In the genomic region with DNA sequence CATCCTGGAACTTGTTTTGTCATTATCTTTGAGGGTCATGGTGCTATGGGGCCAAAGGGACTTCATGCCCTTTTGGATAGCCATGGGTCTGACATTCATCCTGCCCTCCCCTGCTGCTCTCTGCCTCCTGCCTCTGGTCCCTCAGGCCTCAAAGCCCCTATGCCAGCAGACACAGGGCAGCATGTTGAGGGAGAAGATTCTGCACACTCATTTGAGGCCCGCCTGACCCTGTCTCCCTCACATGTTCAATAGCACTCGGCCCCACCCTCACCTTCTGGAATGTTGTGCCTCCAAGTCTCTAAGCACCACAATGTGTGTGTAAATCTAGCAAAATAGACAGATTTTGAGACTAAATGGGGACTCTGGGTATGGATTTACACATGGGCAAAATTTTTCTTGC, we compare ENCODE assay signal across 2 cellular contexts.
TF ChIP-seq lines count a peak whose summit lies in the region.

No MANE protein-coding gene starts in this region.

TF ChIP-seq in SK-N-SH, 30 proteins besides CTCF, POLR2A, EP300 and RAD21 (continued from another document):
- TF ChIP-seq NRF1 (IDR thresholded peaks at IDR 0.05; ENCODE audit: low read depth, low read length): no peak
- no peak for TF ChIP-seq GABPA (IDR thresholded peaks at IDR 0.05; ENCODE audit: low read depth)
- TF ChIP-seq JUND (IDR thresholded peaks at IDR 0.05): no peak
- TF ChIP-seq POLR2AphosphoS5 (IDR thresholded peaks at IDR 0.05; ENCODE audit: low read depth, low read length): no peak
- TF ChIP-seq MEF2A (IDR thresholded peaks at IDR 0.05; ENCODE audit: borderline replicate concordance, low read depth): no peak
- no peak for TF ChIP-seq GATA2 (CRISPR knock-in tag; IDR thresholded peaks at IDR 0.05)
- no peak for TF ChIP-seq FOSL2 (IDR thresholded peaks at IDR 0.05; ENCODE audit: borderline replicate concordance, low read depth)

TF ChIP-seq in SK-N-SH treated with all-trans-retinoic acid at 6 μM for 48 hours, 23 proteins besides CTCF, POLR2A, EP300 and RAD21 (continued from another document):
- TF ChIP-seq ZNF565 (CRISPR knock-in tag; conservative IDR thresholded peaks at IDR 0.05; ENCODE audit: low read depth) (no peak), ZFP3 (CRISPR knock-in tag; IDR thresholded peaks at IDR 0.05) (no peak), RARB (CRISPR knock-in tag; IDR thresholded peaks at IDR 0.05) (no peak), GLIS3 (CRISPR knock-in tag; IDR thresholded peaks at IDR 0.05) (no peak), TOX (CRISPR knock-in tag; IDR thresholded peaks at IDR 0.05; ENCODE audit: borderline replicate concordance) (no peak), CSDC2 (CRISPR knock-in tag; IDR thresholded peaks at IDR 0.05) (no peak), ARNTL (CRISPR knock-in tag; IDR thresholded peaks at IDR 0.05; ENCODE audit: borderline replicate concordance, low read depth) (no peak), PPARA (CRISPR knock-in tag; IDR thresholded peaks at IDR 0.05; ENCODE audit: borderline replicate concordance) (no peak), TCF4 (CRISPR knock-in tag; IDR thresholded peaks at IDR 0.05; ENCODE audit: borderline replicate concordance) (no peak), ISL1 (CRISPR knock-in tag; IDR thresholded peaks at IDR 0.05) (no peak), ZC3H10 (CRISPR knock-in tag; IDR thresholded peaks at IDR 0.05) (no peak), ZNF8 (CRISPR knock-in tag; IDR thresholded peaks at IDR 0.05) (no peak), OSR1 (CRISPR knock-in tag; IDR thresholded peaks at IDR 0.05) (no peak), ZFP30 (CRISPR knock-in tag; IDR thresholded peaks at IDR 0.05) (no peak), SNAI2 (CRISPR knock-in tag; IDR thresholded peaks at IDR 0.05) (no peak)
- TF ChIP-seq, protein P1, sequence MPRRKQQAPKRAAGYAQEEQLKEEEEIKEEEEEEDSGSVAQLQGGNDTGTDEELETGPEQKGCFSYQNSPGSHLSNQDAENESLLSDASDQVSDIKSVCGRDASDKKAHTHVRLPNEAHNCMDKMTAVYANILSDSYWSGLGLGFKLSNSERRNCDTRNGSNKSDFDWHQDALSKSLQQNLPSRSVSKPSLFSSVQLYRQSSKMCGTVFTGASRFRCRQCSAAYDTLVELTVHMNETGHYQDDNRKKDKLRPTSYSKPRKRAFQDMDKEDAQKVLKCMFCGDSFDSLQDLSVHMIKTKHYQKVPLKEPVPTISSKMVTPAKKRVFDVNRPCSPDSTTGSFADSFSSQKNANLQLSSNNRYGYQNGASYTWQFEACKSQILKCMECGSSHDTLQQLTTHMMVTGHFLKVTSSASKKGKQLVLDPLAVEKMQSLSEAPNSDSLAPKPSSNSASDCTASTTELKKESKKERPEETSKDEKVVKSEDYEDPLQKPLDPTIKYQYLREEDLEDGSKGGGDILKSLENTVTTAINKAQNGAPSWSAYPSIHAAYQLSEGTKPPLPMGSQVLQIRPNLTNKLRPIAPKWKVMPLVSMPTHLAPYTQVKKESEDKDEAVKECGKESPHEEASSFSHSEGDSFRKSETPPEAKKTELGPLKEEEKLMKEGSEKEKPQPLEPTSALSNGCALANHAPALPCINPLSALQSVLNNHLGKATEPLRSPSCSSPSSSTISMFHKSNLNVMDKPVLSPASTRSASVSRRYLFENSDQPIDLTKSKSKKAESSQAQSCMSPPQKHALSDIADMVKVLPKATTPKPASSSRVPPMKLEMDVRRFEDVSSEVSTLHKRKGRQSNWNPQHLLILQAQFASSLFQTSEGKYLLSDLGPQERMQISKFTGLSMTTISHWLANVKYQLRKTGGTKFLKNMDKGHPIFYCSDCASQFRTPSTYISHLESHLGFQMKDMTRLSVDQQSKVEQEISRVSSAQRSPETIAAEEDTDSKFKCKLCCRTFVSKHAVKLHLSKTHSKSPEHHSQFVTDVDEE (CRISPR knock-in tag; IDR thresholded peaks at IDR 0.05): no peak
- TF ChIP-seq, protein P2, sequence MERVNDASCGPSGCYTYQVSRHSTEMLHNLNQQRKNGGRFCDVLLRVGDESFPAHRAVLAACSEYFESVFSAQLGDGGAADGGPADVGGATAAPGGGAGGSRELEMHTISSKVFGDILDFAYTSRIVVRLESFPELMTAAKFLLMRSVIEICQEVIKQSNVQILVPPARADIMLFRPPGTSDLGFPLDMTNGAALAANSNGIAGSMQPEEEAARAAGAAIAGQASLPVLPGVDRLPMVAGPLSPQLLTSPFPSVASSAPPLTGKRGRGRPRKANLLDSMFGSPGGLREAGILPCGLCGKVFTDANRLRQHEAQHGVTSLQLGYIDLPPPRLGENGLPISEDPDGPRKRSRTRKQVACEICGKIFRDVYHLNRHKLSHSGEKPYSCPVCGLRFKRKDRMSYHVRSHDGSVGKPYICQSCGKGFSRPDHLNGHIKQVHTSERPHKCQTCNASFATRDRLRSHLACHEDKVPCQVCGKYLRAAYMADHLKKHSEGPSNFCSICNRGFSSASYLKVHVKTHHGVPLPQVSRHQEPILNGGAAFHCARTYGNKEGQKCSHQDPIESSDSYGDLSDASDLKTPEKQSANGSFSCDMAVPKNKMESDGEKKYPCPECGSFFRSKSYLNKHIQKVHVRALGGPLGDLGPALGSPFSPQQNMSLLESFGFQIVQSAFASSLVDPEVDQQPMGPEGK (CRISPR knock-in tag; IDR thresholded peaks at IDR 0.05; ENCODE audit: borderline replicate concordance): no peak
- TF ChIP-seq, protein P3, sequence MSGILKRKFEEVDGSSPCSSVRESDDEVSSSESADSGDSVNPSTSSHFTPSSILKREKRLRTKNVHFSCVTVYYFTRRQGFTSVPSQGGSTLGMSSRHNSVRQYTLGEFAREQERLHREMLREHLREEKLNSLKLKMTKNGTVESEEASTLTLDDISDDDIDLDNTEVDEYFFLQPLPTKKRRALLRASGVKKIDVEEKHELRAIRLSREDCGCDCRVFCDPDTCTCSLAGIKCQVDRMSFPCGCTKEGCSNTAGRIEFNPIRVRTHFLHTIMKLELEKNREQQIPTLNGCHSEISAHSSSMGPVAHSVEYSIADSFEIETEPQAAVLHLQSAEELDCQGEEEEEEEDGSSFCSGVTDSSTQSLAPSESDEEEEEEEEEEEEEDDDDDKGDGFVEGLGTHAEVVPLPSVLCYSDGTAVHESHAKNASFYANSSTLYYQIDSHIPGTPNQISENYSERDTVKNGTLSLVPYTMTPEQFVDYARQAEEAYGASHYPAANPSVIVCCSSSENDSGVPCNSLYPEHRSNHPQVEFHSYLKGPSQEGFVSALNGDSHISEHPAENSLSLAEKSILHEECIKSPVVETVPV (CRISPR knock-in tag; IDR thresholded peaks at IDR 0.05): no peak
TF ChIP-seq in SK-N-SH treated with all-trans-retinoic acid at 6 μM for 48 hours: peak in this region for 0.
